In genomic region chr10:129466703-129467345, GRCh38 we compare ENCODE assay signal across 8 cellular contexts. TPM values are rescaled to one million over a fixed set of nuclear protein-coding genes. Genes with fewer than 3 reads are reported as not detected.
DNase-seq lines count a peak whose midpoint lies in the region; ATAC-seq and TF ChIP-seq lines count a peak whose summit lies in the region.

Gene MGMT, plus strand, starts transcription at chr10:129467241.

- H3K4me3 ChIP-seq in ACC112 (ENCODE audit: low read depth, low read length), result peak within 1 kb of the TSS; percentile 99
- peak within 1 kb of the TSS; percentile 89 for H3K4me3 ChIP-seq in OCI-LY1 (ENCODE audit: low read depth, low read length, poor library complexity, severe bottlenecking)

- ATAC-seq in GM18520 (IDR thresholded peaks at IDR 0.05; ENCODE audit: unreplicated experiment), result peak; percentile 81
- ATAC-seq in HG03060 (IDR thresholded peaks at IDR 0.05; ENCODE audit: low read depth, unreplicated experiment), result peak; percentile 70
- peak; percentile 96 for ATAC-seq in naive B cell (ENCODE audit: low read depth in 2 of 2)

- no peaks in the 10 kb centered on the region for H3F3A ChIP-seq in OCI-LY1 (ENCODE audit: insufficient read depth, low read length)

- no peaks in the 10 kb centered on the region for H4K20me1 ChIP-seq in OCI-LY1 (ENCODE audit: insufficient read depth, low read length)

- H3K9me2 ChIP-seq in OCI-LY1 (ENCODE audit: low read depth, low read length), result no peaks in the 10 kb centered on the region

- no peaks in the 10 kb centered on the region for H3K9me3 Mint-ChIP-seq in naive B cell

- H3K27ac Mint-ChIP-seq in naive B cell, result peak within 1 kb of the TSS; percentile 59 to 95 (median 78)

- no peaks in the 10 kb centered on the region for H3K9me3 ChIP-seq in OCI-LY1 (ENCODE audit: low read length)

- H3K79me2 ChIP-seq in ACC112 (ENCODE audit: control insufficient read depth, insufficient read depth, low read length, unreplicated experiment) (peaks cover 5% of the 10 kb centered on the region), OCI-LY1 (ENCODE audit: insufficient read depth, low read length) (0 out of 2 replicates have a peak, but pooled peaks cover 3% of the 10 kb centered on the region)

- H3K27me3 ChIP-seq in ACC112 (ENCODE audit: insufficient read depth, low read length) (peaks cover 8% of the 10 kb centered on the region), OCI-LY1 (ENCODE audit: insufficient read depth, low read length) (no peaks in the 10 kb centered on the region)

- peak within 1 kb of the TSS; percentile 78 to 95 (median 90) for H3K4me3 Mint-ChIP-seq in naive B cell

- H3K27me3 Mint-ChIP-seq in naive B cell, result no peaks in the 10 kb centered on the region

- H3K36me3 ChIP-seq in ACC112 (ENCODE audit: insufficient read depth, low read length) (0 out of 2 replicates have a peak, but pooled peaks cover 2% of the 10 kb centered on the region), OCI-LY1 (ENCODE audit: insufficient read depth, low read length) (peaks cover 17% of the 10 kb centered on the region; the same call in 1 of the 2 replicates)

- peaks cover 0 to 27% (median 3%) of the 10 kb centered on the region in 3 donors for H3K4me1 Mint-ChIP-seq in naive B cell

- H2AFZ ChIP-seq in ACC112 (ENCODE audit: low read length, unreplicated experiment) (peak within 1 kb of the TSS; percentile 90), OCI-LY1 (ENCODE audit: low read length) (no peak within 1 kb of the TSS)

- H3K4me2 ChIP-seq in OCI-LY1 (ENCODE audit: low read length), result peak within 1 kb of the TSS; percentile 76

- H3K4me1 ChIP-seq in ACC112 (ENCODE audit: control insufficient read depth, insufficient read depth, low read length, unreplicated experiment), result peaks cover 6% of the 10 kb centered on the region
- peaks cover 52% of the 10 kb centered on the region for H3K4me1 ChIP-seq in OCI-LY1 (ENCODE audit: insufficient read depth, low read length, severe bottlenecking)

- peak; percentile 97 for DNase-seq in activated T-helper 1 cell treated with Interleukin-2 at 50 U/mL for 16 hours (ENCODE audit: low read depth)
- peak; percentile 82 for DNase-seq in fibroblast of gingiva (ENCODE audit: low read depth)
- peak; percentile 92 for DNase-seq in naive B cell
- peak; percentile 95 for DNase-seq in stimulated activated CD8-positive, alpha-beta memory T cell treated with anti-CD3 and anti-CD28 coated beads, Interleukin-7, amount 100 ng/mL, for 48 hours (ENCODE audit: extremely low read depth in 1 of 2, low read depth in 1 of 2)

- TF ChIP-seq CTCF in OCI-LY1 (IDR thresholded peaks at IDR 0.05; ENCODE audit: low read length), result no peak

- H3K9ac ChIP-seq in OCI-LY1 (ENCODE audit: low read length), result peak within 1 kb of the TSS; percentile 91

- no peaks in the 10 kb centered on the region for H3K36me3 Mint-ChIP-seq in naive B cell

- no peak within 1 kb of the TSS for H3K27ac ChIP-seq in ACC112 (ENCODE audit: low read depth, low read length)
- peak within 1 kb of the TSS; percentile 98 for H3K27ac ChIP-seq in OCI-LY1 (ENCODE audit: low read depth, low read length, poor library complexity, severe bottlenecking)

RNA-seq across cellular contexts. Expression of gene MGMT, which starts in this region (rescaled TPM):
- polyA plus RNA-seq in naive B cell (ENCODE audit: low read depth in 6 of 6), result 10 to 100 TPM; 29.3 to 46.2 (median 38.2) TPM
